In the genomic region with DNA sequence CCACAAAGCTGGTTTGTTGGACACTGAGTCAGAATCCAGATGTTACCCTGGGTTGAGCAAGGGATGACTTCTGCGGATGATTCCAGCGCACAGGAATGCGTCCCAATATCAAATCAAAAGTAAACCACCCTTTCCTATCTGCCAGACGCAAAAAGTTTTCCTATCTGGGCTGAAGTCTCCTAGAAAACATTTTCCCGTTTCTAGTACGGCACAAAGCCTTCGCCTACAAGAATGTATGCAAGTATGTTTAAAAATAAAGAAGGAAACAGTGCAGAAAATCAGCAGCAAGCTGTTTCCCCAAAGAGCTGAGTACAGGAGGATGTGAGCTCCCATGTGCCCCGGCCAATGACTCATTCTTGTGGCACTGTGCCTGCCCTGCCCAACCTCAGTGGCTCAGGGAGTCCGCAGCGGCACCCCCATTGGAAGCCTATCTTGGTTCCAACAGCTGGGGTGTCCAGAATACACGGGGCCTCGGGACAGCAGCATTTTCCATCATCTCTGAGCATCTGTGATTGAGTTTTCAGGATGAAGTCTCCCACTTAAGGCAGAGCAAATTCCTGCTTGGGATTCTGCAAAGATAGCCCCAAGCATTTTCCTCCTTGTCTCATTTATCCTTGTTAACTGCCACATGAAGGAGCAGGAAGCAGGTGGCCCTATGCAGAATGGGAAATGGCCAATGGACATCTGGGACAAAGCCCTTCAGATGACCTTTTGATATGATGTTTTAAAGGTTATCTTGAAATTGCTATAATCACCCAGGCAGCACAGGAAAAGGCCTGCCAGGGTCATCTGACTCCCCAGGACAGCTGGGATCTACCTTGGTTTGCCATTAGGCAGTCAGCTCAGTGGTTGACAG, we compare ENCODE assay signal across 8 cellular contexts. TPM values are rescaled to one million over a fixed set of nuclear protein-coding genes. Genes with fewer than 3 reads are reported as not detected.
A peak's percentile ranks its signal among the peaks of the same experiment; 100 is the strongest.
DNase-seq lines count a peak whose midpoint lies in the region; ATAC-seq, FAIRE-seq and TF ChIP-seq lines count a peak whose summit lies in the region.

No MANE protein-coding gene starts in this region.

- H3K4me3 ChIP-seq in BJ (ENCODE audit: low read depth, low read length) (no peak overlapping the region), pancreas (no peak overlapping the region), BE2C (ENCODE audit: low read depth, low read length) (no peak overlapping the region)

- TF ChIP-seq CTCF in BJ (IDR thresholded peaks at IDR 0.05; ENCODE audit: insufficient read depth, low read depth, low read length): no peak
- no peak for TF ChIP-seq CTCF in pancreas (IDR thresholded peaks at IDR 0.05)
- no peak for TF ChIP-seq CTCF in BE2C (IDR thresholded peaks at IDR 0.05; ENCODE audit: low read depth, low read length)
- TF ChIP-seq CTCF in endothelial cell (IDR thresholded peaks at IDR 0.05; ENCODE audit: unreplicated experiment): no peak

- H3K27me3 Mint-ChIP-seq in endothelial cell (ENCODE audit: unreplicated experiment): peaks cover 19% of the 10 kb centered on the region

- WGBS in pancreas, 2 donors: 56 to 64% methylated on average over 12 of the region's 12 CpGs

- peak; percentile 35 to 62 (median 46) for ATAC-seq in pancreas
- no peak for ATAC-seq in HG02885 (IDR thresholded peaks at IDR 0.05; ENCODE audit: poor library complexity, unreplicated experiment)

- no peak overlapping the region for H3K27ac Mint-ChIP-seq in endothelial cell (ENCODE audit: unreplicated experiment)

- H3K4me3 Mint-ChIP-seq in endothelial cell (ENCODE audit: unreplicated experiment): no peak overlapping the region

- peaks cover 12% of the 10 kb centered on the region for H3K4me1 Mint-ChIP-seq in endothelial cell (ENCODE audit: unreplicated experiment)

- H3K9me3 ChIP-seq in pancreas: no peaks in the 10 kb centered on the region
- no peaks in the 10 kb centered on the region for H3K9me3 ChIP-seq in BE2C

- FAIRE-seq in pancreas (lab: Jason Lieb, UNC): no peak

- H3K36me3 ChIP-seq in BJ (ENCODE audit: control insufficient read depth, insufficient read depth, low read length): no peaks in the 10 kb centered on the region
- H3K36me3 ChIP-seq in pancreas: no peaks in the 10 kb centered on the region
- H3K36me3 ChIP-seq in BE2C: no peaks in the 10 kb centered on the region

- no peaks in the 10 kb centered on the region for H3K9me3 Mint-ChIP-seq in endothelial cell (ENCODE audit: unreplicated experiment)

- DNase-seq in BJ (ENCODE audit: low read depth) (peak; percentile 14), NCI-H226 (peak; percentile 40), fibroblast of gingiva (ENCODE audit: low read depth) (peak; percentile 45), pancreas (peak in 5 of 6 donors; percentile 67 to 81 (median 70)), BE2C (no peak), endothelial cell (ENCODE audit: low spot score) (no peak), OCI-M2 (lab: John Stamatoyannopoulos, UW; ENCODE audit: unreplicated experiment) (no peak)

- H3K27me3 ChIP-seq in BJ (ENCODE audit: control insufficient read depth, insufficient read depth, low read length) (peaks cover 3% of the 10 kb centered on the region), pancreas (no peaks in the 10 kb centered on the region), BE2C (peaks cover 12% of the 10 kb centered on the region)

- CTCF ChIA-PET in BJ (lab: Yijun Ruan, JAX): interaction anchor here (0.8 to 6.5 kb wide), 4 partner anchors 10 to 34 kb away, joined by 3 to 48 read pairs (median 8); no protein-coding TSS in a partner anchor

- intact Hi-C loops in pancreas (cut with DNase I): no loop called here

- no peaks in the 10 kb centered on the region for H3K36me3 Mint-ChIP-seq in endothelial cell (ENCODE audit: low read depth, unreplicated experiment)

- POLR2A ChIA-PET in BJ (lab: Charles Lee): interaction anchor here (0.7 kb wide), 1 partner anchor 18 kb away, joined by 4 read pairs; no protein-coding TSS in a partner anchor

- peak overlapping the region in 1 of 4 donors; percentile 22 for H3K27ac ChIP-seq in pancreas

- H3K4me1 ChIP-seq in pancreas (peaks cover 0 to 28% (median 16%) of the 10 kb centered on the region in 3 donors), BE2C (peaks cover 4% of the 10 kb centered on the region; the same call in 1 of the 2 replicates)

RNA-seq across cellular contexts. Expression of a gene that starts 17.5 kb away (rescaled TPM):
- polyA plus RNA-seq in BJ (2011; rRNA removed) (not detected in 2 replicates), pancreas (1 to 10 TPM; 1.1 to 2.8 TPM)
- not detected in 2 replicates for polyA minus RNA-seq in BJ (2011; rRNA and poly(A)+ RNA removed)
- total RNA-seq in pancreas (10 to 100 TPM in 4 of 6 donors, 1 to 10 TPM in 2; 4.6 to 17.6 (median 12.0) TPM), endothelial cell (ENCODE audit: unreplicated experiment) (0.05 TPM)
- polyA plus RNA-seq in BE2C (2012; ENCODE audit: insufficient read depth, insufficient read length, low read depth): not detected

RNA-seq across cellular contexts. Expression of a gene that starts 34.1 kb away (rescaled TPM):
- not detected in 2 replicates for polyA plus RNA-seq in BJ (2011; rRNA removed)
- not detected in 2 replicates for polyA minus RNA-seq in BJ (2011; rRNA and poly(A)+ RNA removed)
- under 1 TPM in 4 of 6 donors, not detected in 2; 0.12 to 0.19 (median 0.13) TPM for total RNA-seq in pancreas
- polyA plus RNA-seq in pancreas: 1 to 10 TPM in 1 of 2 donors, under 1 TPM in 1; 0.70 to 1.0 TPM
- not detected for polyA plus RNA-seq in BE2C (2012; ENCODE audit: insufficient read depth, insufficient read length, low read depth)
- 0.13 TPM for total RNA-seq in endothelial cell (ENCODE audit: unreplicated experiment)

RNA-seq across cellular contexts. Expression of a gene that starts 41.5 kb away (rescaled TPM):
- not detected in 2 replicates for polyA plus RNA-seq in BJ (2011; rRNA removed)
- not detected in 2 replicates for polyA minus RNA-seq in BJ (2011; rRNA and poly(A)+ RNA removed)
- under 1 TPM in 3 of 6 donors, not detected in 3; 0.03 to 0.12 (median 0.06) TPM for total RNA-seq in pancreas
- polyA plus RNA-seq in pancreas: under 1 TPM; 0.08 to 0.28 TPM
- not detected for polyA plus RNA-seq in BE2C (2012; ENCODE audit: insufficient read depth, insufficient read length, low read depth)
- total RNA-seq in endothelial cell (ENCODE audit: unreplicated experiment): not detected

Comparison
In these comparisons a context has a peak if more than half of its experiments do, and no peak if none do; other contexts are left out.
1. DNase-seq: peak in BJ (single experiment), NCI-H226 (single experiment), fibroblast of gingiva (single experiment) and pancreas (5 of 6); none in BE2C (single experiment), endothelial cell (single experiment) and OCI-M2 (single experiment).